ENCODE assay signal across 1 cellular context in the genomic region with DNA sequence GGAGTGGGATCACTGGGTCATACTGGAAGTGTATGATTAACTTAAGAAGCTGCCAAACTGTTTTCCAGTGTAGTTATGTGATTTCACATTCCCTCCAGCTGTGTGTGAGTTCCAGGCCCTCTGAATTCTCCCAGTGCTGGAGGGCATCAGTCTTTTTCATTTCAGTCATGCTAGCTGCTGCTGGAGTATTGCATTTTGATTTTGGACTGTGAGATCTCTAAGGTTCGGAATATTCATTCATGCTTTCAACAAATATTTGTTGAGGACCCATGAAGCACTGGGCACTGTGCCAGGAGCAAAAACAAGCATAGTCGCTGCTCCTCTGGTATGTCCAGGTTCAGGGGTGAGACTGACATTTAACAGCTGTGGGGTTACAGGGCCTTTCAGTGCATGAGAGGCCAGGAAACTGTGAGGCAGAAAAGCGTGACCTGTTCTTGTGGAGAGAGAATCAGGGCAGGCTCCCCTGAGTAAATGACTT.
TF ChIP-seq lines count a peak whose summit lies in the region.

No MANE protein-coding gene starts in this region.

TF ChIP-seq in HepG2, 621 proteins besides CTCF, POLR2A, EP300 and RAD21 (continued from another document and continues in another):
- no peak for TF ChIP-seq POLR2AphosphoS5 (IDR thresholded peaks at IDR 0.05; ENCODE audit: low read depth, low read length)
- TF ChIP-seq ZFP36L1 (CRISPR knock-in tag; IDR thresholded peaks at IDR 0.05): no peak
- TF ChIP-seq, protein P1, sequence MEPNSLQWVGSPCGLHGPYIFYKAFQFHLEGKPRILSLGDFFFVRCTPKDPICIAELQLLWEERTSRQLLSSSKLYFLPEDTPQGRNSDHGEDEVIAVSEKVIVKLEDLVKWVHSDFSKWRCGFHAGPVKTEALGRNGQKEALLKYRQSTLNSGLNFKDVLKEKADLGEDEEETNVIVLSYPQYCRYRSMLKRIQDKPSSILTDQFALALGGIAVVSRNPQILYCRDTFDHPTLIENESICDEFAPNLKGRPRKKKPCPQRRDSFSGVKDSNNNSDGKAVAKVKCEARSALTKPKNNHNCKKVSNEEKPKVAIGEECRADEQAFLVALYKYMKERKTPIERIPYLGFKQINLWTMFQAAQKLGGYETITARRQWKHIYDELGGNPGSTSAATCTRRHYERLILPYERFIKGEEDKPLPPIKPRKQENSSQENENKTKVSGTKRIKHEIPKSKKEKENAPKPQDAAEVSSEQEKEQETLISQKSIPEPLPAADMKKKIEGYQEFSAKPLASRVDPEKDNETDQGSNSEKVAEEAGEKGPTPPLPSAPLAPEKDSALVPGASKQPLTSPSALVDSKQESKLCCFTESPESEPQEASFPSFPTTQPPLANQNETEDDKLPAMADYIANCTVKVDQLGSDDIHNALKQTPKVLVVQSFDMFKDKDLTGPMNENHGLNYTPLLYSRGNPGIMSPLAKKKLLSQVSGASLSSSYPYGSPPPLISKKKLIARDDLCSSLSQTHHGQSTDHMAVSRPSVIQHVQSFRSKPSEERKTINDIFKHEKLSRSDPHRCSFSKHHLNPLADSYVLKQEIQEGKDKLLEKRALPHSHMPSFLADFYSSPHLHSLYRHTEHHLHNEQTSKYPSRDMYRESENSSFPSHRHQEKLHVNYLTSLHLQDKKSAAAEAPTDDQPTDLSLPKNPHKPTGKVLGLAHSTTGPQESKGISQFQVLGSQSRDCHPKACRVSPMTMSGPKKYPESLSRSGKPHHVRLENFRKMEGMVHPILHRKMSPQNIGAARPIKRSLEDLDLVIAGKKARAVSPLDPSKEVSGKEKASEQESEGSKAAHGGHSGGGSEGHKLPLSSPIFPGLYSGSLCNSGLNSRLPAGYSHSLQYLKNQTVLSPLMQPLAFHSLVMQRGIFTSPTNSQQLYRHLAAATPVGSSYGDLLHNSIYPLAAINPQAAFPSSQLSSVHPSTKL (CRISPR knock-in tag; IDR thresholded peaks at IDR 0.05): peak; percentile 59
- no peak for TF ChIP-seq PLRG1 (conservative IDR thresholded peaks at IDR 0.05)
- TF ChIP-seq ZNF224 (CRISPR knock-in tag; IDR thresholded peaks at IDR 0.05): no peak
- TF ChIP-seq, protein P2, sequence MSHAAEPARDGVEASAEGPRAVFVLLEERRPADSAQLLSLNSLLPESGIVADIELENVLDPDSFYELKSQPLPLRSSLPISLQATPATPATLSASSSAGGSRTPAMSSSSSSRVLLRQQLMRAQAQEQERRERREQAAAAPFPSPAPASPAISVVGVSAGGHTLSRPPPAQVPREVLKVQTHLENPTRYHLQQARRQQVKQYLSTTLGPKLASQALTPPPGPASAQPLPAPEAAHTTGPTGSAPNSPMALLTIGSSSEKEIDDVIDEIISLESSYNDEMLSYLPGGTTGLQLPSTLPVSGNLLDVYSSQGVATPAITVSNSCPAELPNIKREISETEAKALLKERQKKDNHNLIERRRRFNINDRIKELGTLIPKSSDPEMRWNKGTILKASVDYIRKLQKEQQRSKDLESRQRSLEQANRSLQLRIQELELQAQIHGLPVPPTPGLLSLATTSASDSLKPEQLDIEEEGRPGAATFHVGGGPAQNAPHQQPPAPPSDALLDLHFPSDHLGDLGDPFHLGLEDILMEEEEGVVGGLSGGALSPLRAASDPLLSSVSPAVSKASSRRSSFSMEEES (CRISPR knock-in tag; IDR thresholded peaks at IDR 0.05): no peak
- no peak for TF ChIP-seq ZNF580 (CRISPR knock-in tag; IDR thresholded peaks at IDR 0.05; ENCODE audit: borderline replicate concordance, low read depth)
- no peak for TF ChIP-seq ATF7-NPFF (CRISPR knock-in tag; IDR thresholded peaks at IDR 0.05; ENCODE audit: low read depth)
- TF ChIP-seq LCORL (IDR thresholded peaks at IDR 0.05): 0 out of 2 replicates have a peak, but pooled peaks have one; percentile 10
- no peak for TF ChIP-seq LCORL (CRISPR knock-in tag; IDR thresholded peaks at IDR 0.05)
- no peak for TF ChIP-seq ATF5 (CRISPR knock-in tag; IDR thresholded peaks at IDR 0.05; ENCODE audit: low read depth)
- TF ChIP-seq TCF12 (IDR thresholded peaks at IDR 0.05): no peak
- no peak for TF ChIP-seq TCF12 (CRISPR knock-in tag; IDR thresholded peaks at IDR 0.05)
- TF ChIP-seq RARA (CRISPR knock-in tag; IDR thresholded peaks at IDR 0.05): peak; percentile 43; the same call in 1 of the 2 replicates
- TF ChIP-seq NR2F6 (IDR thresholded peaks at IDR 0.05): no peak
- peak; percentile 47; the same call in 1 of the 2 replicates for TF ChIP-seq NR2F6 (CRISPR knock-in tag; IDR thresholded peaks at IDR 0.05)
- TF ChIP-seq GATAD2A (CRISPR knock-in tag; IDR thresholded peaks at IDR 0.05): peak; percentile 68
- TF ChIP-seq RFXAP (CRISPR knock-in tag; IDR thresholded peaks at IDR 0.05; ENCODE audit: borderline replicate concordance): no peak
- TF ChIP-seq ZMYM4 (CRISPR knock-in tag; IDR thresholded peaks at IDR 0.05): no peak
- no peak for TF ChIP-seq U2AF1 (optimal IDR thresholded peaks at IDR 0.05; ENCODE audit: low read depth, low read length)
- peak; percentile 41; the same call in 1 of the 2 replicates for TF ChIP-seq BCL6 (CRISPR knock-in tag; IDR thresholded peaks at IDR 0.05)
- TF ChIP-seq, protein P3, sequence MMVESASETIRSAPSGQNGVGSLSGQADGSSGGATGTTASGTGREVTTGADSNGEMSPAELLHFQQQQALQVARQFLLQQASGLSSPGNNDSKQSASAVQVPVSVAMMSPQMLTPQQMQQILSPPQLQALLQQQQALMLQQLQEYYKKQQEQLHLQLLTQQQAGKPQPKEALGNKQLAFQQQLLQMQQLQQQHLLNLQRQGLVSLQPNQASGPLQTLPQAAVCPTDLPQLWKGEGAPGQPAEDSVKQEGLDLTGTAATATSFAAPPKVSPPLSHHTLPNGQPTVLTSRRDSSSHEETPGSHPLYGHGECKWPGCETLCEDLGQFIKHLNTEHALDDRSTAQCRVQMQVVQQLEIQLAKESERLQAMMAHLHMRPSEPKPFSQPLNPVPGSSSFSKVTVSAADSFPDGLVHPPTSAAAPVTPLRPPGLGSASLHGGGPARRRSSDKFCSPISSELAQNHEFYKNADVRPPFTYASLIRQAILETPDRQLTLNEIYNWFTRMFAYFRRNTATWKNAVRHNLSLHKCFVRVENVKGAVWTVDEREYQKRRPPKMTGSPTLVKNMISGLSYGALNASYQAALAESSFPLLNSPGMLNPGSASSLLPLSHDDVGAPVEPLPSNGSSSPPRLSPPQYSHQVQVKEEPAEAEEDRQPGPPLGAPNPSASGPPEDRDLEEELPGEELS (CRISPR knock-in tag; IDR thresholded peaks at IDR 0.05): peak; percentile 51
- TF ChIP-seq REPIN1 (CRISPR knock-in tag; IDR thresholded peaks at IDR 0.05; ENCODE audit: borderline replicate concordance, low read depth): no peak
- TF ChIP-seq ARID3A (IDR thresholded peaks at IDR 0.05; ENCODE audit: low read depth, low read length): 0 out of 2 replicates have a peak, but pooled peaks have one; percentile 12
- no peak for TF ChIP-seq NRL (CRISPR knock-in tag; IDR thresholded peaks at IDR 0.05; ENCODE audit: borderline replicate concordance)
- peak; percentile 44; the same call in 1 of the 2 replicates for TF ChIP-seq ZNF232 (CRISPR knock-in tag; IDR thresholded peaks at IDR 0.05; ENCODE audit: borderline replicate concordance)
- peak; percentile 19 for TF ChIP-seq XRCC5 (optimal IDR thresholded peaks at IDR 0.05; ENCODE audit: low read length)
- peak; percentile 55 for TF ChIP-seq TEAD3 (CRISPR knock-in tag; optimal IDR thresholded peaks at IDR 0.05; ENCODE audit: borderline replicate concordance)
- no peak for TF ChIP-seq PCBP2 (optimal IDR thresholded peaks at IDR 0.05; ENCODE audit: low read depth, low read length, poor library complexity, severe bottlenecking)
- no peak for TF ChIP-seq EEA1 (CRISPR knock-in tag; IDR thresholded peaks at IDR 0.05; ENCODE audit: borderline replicate concordance)
- no peak for TF ChIP-seq TERF1 (CRISPR knock-in tag; IDR thresholded peaks at IDR 0.05)
- TF ChIP-seq SP4 (CRISPR knock-in tag; IDR thresholded peaks at IDR 0.05): no peak
- no peak for TF ChIP-seq HNRNPK (IDR thresholded peaks at IDR 0.05; ENCODE audit: low read depth, low read length, poor library complexity, severe bottlenecking)
- no peak for TF ChIP-seq NAIF1 (CRISPR knock-in tag; IDR thresholded peaks at IDR 0.05; ENCODE audit: borderline replicate concordance)
- TF ChIP-seq NONO (IDR thresholded peaks at IDR 0.05): no peak
- TF ChIP-seq NONO (CRISPR knock-in tag; conservative IDR thresholded peaks at IDR 0.05): no peak
- TF ChIP-seq, protein P4, sequence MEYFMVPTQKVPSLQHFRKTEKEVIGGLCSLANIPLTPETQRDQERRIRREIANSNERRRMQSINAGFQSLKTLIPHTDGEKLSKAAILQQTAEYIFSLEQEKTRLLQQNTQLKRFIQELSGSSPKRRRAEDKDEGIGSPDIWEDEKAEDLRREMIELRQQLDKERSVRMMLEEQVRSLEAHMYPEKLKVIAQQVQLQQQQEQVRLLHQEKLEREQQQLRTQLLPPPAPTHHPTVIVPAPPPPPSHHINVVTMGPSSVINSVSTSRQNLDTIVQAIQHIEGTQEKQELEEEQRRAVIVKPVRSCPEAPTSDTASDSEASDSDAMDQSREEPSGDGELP (IDR thresholded peaks at IDR 0.05; ENCODE audit: borderline replicate concordance, low read depth): peak; percentile 85
- no peak for TF ChIP-seq ZNF382 (CRISPR knock-in tag; IDR thresholded peaks at IDR 0.05; ENCODE audit: borderline replicate concordance)
- TF ChIP-seq FOXA1 (IDR thresholded peaks at IDR 0.05): no peak
- peak; percentile 47; the same call in 1 of the 2 replicates for TF ChIP-seq FOXA1 (CRISPR knock-in tag; IDR thresholded peaks at IDR 0.05)
- no peak for TF ChIP-seq NFRKB (IDR thresholded peaks at IDR 0.05)
- TF ChIP-seq TGIF2 (CRISPR knock-in tag; IDR thresholded peaks at IDR 0.05): peak; percentile 71; the same call in 1 of the 2 replicates
- TF ChIP-seq YEATS4 (CRISPR knock-in tag; IDR thresholded peaks at IDR 0.05; ENCODE audit: borderline replicate concordance): no peak
- no peak for TF ChIP-seq NR2C2 (CRISPR knock-in tag; IDR thresholded peaks at IDR 0.05; ENCODE audit: borderline replicate concordance)
- no peak for TF ChIP-seq ZNF788 (CRISPR knock-in tag; IDR thresholded peaks at IDR 0.05; ENCODE audit: borderline replicate concordance)
- TF ChIP-seq ZNF598 (CRISPR knock-in tag; IDR thresholded peaks at IDR 0.05; ENCODE audit: borderline replicate concordance): no peak
- TF ChIP-seq, protein P5, sequence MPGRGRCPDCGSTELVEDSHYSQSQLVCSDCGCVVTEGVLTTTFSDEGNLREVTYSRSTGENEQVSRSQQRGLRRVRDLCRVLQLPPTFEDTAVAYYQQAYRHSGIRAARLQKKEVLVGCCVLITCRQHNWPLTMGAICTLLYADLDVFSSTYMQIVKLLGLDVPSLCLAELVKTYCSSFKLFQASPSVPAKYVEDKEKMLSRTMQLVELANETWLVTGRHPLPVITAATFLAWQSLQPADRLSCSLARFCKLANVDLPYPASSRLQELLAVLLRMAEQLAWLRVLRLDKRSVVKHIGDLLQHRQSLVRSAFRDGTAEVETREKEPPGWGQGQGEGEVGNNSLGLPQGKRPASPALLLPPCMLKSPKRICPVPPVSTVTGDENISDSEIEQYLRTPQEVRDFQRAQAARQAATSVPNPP (CRISPR knock-in tag; IDR thresholded peaks at IDR 0.05): no peak
- no peak for TF ChIP-seq ZNF770 (CRISPR knock-in tag; IDR thresholded peaks at IDR 0.05)
- no peak for TF ChIP-seq RELA (CRISPR knock-in tag; IDR thresholded peaks at IDR 0.05)
- no peak for TF ChIP-seq CERS6 (CRISPR knock-in tag; IDR thresholded peaks at IDR 0.05)
